In the genomic region with DNA sequence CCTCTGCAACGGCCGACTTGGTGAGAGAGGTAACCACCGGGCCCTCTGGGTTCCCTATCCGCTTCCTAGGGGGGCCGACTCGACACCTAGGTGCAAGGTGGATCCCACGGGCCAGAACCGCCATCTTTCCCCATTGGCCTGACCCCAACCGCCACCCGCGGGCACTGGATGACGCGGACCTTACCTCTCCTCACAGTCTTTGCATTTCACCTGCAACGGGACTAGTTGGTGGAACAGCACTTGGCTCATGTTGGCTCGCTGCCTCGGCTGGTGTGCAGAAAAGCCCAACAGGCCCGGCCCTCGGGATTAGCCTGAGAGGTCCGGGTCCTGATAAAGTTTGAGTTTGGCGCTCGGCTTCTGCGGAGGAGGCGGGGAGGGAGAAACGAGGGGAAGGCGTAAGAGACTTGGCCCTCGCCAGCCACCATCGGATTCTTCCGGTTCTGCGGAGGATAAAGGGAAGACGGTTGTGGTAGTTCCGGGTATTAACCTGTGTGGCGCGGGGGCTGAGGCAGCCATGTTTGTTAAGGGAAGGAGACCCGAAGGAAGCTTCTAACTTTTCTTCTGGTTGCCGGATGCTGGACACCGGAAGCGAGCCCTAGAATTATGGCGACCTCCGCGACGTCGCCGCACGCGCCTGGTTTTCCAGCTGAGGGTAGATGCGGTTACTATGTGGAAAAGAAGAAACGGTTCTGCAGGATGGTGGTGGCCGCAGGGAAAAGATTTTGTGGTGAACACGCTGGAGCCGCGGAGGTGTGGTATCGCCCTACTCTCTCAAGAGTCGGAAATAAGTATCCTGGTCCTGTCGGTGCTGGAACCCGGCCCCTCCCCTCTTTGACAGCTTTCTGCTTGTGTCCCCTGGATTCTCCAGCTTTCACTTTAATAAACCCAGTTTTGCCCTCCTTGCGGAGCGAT, we compare ENCODE assay signal across 1 cellular context.
A peak's percentile ranks its signal among the peaks of the same experiment; 100 is the strongest.
TF ChIP-seq lines count a peak whose summit lies in the region.

A gene with protein sequence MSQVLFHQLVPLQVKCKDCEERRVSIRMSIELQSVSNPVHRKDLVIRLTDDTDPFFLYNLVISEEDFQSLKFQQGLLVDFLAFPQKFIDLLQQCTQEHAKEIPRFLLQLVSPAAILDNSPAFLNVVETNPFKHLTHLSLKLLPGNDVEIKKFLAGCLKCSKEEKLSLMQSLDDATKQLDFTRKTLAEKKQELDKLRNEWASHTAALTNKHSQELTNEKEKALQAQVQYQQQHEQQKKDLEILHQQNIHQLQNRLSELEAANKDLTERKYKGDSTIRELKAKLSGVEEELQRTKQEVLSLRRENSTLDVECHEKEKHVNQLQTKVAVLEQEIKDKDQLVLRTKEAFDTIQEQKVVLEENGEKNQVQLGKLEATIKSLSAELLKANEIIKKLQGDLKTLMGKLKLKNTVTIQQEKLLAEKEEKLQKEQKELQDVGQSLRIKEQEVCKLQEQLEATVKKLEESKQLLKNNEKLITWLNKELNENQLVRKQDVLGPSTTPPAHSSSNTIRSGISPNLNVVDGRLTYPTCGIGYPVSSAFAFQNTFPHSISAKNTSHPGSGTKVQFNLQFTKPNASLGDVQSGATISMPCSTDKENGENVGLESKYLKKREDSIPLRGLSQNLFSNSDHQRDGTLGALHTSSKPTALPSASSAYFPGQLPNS (minus strand): TSS at position 365 of the 912 bp plus-strand sequence. CDS start 116 bp downstream, at position 249.
TSS of gene TRMT13 (plus strand) at position 598 of the 912 bp plus-strand sequence. CDS start at position 604, 6 bp downstream.

TF ChIP-seq in HepG2, 621 proteins besides CTCF, POLR2A, EP300 and RAD21 (continued from another document and continues in another):
- no peak; the same call in 1 of the 2 replicates for TF ChIP-seq ZNF503 (CRISPR knock-in tag; IDR thresholded peaks at IDR 0.05)
- TF ChIP-seq ZZZ3 (CRISPR knock-in tag; IDR thresholded peaks at IDR 0.05; ENCODE audit: borderline replicate concordance) = peak; percentile 77; the same call in 1 of the 2 replicates
- no peak for TF ChIP-seq RAD51 (IDR thresholded peaks at IDR 0.05; ENCODE audit: borderline replicate concordance)
- TF ChIP-seq NAIF1 (CRISPR knock-in tag; IDR thresholded peaks at IDR 0.05; ENCODE audit: borderline replicate concordance) = peak; percentile 53; the same call in 1 of the 2 replicates
- TF ChIP-seq, protein P1, sequence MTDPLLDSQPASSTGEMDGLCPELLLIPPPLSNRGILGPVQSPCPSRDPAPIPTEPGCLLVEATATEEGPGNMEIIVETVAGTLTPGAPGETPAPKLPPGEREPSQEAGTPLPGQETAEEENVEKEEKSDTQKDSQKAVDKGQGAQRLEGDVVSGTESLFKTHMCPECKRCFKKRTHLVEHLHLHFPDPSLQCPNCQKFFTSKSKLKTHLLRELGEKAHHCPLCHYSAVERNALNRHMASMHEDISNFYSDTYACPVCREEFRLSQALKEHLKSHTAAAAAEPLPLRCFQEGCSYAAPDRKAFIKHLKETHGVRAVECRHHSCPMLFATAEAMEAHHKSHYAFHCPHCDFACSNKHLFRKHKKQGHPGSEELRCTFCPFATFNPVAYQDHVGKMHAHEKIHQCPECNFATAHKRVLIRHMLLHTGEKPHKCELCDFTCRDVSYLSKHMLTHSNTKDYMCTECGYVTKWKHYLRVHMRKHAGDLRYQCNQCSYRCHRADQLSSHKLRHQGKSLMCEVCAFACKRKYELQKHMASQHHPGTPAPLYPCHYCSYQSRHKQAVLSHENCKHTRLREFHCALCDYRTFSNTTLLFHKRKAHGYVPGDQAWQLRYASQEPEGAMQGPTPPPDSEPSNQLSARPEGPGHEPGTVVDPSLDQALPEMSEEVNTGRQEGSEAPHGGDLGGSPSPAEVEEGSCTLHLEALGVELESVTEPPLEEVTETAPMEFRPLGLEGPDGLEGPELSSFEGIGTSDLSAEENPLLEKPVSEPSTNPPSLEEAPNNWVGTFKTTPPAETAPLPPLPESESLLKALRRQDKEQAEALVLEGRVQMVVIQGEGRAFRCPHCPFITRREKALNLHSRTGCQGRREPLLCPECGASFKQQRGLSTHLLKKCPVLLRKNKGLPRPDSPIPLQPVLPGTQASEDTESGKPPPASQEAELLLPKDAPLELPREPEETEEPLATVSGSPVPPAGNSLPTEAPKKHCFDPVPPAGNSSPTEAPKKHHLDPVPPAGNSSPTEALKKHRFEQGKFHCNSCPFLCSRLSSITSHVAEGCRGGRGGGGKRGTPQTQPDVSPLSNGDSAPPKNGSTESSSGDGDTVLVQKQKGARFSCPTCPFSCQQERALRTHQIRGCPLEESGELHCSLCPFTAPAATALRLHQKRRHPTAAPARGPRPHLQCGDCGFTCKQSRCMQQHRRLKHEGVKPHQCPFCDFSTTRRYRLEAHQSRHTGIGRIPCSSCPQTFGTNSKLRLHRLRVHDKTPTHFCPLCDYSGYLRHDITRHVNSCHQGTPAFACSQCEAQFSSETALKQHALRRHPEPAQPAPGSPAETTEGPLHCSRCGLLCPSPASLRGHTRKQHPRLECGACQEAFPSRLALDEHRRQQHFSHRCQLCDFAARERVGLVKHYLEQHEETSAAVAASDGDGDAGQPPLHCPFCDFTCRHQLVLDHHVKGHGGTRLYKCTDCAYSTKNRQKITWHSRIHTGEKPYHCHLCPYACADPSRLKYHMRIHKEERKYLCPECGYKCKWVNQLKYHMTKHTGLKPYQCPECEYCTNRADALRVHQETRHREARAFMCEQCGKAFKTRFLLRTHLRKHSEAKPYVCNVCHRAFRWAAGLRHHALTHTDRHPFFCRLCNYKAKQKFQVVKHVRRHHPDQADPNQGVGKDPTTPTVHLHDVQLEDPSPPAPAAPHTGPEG (CRISPR knock-in tag; IDR thresholded peaks at IDR 0.05) = peak; percentile 77; the same call in 1 of the 2 replicates
- TF ChIP-seq CHCHD3 (CRISPR knock-in tag; IDR thresholded peaks at IDR 0.05) = no peak
- TF ChIP-seq, protein P2, sequence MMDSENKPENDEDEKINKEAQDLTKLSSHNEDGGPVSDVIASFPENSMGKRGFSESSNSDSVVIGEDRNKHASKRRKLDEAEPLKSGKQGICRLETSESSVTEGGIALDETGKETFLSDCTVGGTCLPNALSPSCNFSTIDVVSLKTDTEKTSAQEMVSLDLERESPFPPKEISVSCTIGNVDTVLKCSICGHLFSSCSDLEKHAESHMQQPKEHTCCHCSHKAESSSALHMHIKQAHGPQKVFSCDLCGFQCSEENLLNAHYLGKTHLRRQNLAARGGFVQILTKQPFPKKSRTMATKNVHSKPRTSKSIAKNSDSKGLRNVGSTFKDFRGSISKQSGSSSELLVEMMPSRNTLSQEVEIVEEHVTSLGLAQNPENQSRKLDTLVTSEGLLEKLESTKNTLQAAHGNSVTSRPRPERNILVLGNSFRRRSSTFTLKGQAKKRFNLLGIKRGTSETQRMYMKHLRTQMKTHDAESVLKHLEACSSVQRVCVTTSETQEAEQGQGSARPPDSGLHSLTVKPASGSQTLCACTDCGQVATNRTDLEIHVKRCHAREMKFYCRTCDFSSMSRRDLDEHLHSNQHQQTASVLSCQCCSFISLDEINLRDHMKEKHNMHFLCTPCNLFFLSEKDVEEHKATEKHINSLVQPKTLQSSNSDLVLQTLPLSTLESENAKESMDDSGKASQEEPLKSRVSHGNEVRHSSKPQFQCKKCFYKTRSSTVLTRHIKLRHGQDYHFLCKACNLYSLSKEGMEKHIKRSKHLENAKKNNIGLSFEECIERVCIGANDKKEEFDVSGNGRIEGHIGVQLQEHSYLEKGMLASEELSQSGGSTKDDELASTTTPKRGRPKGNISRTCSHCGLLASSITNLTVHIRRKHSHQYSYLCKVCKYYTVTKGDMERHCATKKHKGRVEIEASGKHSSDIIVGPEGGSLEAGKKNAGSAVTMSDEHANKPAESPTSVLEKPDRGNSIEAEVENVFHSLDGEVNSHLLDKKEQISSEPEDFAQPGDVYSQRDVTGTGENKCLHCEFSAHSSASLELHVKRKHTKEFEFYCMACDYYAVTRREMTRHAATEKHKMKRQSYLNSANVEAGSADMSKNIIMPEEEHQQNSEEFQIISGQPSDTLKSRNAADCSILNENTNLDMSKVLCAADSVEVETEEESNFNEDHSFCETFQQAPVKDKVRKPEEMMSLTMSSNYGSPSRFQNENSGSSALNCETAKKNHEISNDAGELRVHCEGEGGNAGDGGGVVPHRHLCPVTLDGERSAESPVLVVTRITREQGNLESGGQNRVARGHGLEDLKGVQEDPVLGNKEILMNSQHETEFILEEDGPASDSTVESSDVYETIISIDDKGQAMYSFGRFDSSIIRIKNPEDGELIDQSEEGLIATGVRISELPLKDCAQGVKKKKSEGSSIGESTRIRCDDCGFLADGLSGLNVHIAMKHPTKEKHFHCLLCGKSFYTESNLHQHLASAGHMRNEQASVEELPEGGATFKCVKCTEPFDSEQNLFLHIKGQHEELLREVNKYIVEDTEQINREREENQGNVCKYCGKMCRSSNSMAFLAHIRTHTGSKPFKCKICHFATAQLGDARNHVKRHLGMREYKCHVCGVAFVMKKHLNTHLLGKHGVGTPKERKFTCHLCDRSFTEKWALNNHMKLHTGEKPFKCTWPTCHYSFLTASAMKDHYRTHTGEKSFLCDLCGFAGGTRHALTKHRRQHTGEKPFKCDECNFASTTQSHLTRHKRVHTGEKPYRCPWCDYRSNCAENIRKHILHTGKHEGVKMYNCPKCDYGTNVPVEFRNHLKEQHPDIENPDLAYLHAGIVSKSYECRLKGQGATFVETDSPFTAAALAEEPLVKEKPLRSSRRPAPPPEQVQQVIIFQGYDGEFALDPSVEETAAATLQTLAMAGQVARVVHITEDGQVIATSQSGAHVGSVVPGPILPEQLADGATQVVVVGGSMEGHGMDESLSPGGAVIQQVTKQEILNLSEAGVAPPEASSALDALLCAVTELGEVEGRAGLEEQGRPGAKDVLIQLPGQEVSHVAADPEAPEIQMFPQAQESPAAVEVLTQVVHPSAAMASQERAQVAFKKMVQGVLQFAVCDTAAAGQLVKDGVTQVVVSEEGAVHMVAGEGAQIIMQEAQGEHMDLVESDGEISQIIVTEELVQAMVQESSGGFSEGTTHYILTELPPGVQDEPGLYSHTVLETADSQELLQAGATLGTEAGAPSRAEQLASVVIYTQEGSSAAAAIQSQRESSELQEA (CRISPR knock-in tag; IDR thresholded peaks at IDR 0.05; ENCODE audit: not compliant biosample characterization) = peak; percentile 84
- peak; percentile 7; the same call in 1 of the 2 replicates for TF ChIP-seq STAG1 (CRISPR knock-in tag; IDR thresholded peaks at IDR 0.05)
- TF ChIP-seq SATB2 (CRISPR knock-in tag; IDR thresholded peaks at IDR 0.05) = 0 out of 2 replicates have a peak, but pooled peaks have one; percentile 40
- peak; percentile 76; the same call in 1 of the 2 replicates for TF ChIP-seq NRL (CRISPR knock-in tag; IDR thresholded peaks at IDR 0.05; ENCODE audit: borderline replicate concordance)
- peak; percentile 84; the same call in 1 of the 2 replicates for TF ChIP-seq ZNF746 (CRISPR knock-in tag; IDR thresholded peaks at IDR 0.05)
- TF ChIP-seq SMAD1 (CRISPR knock-in tag; IDR thresholded peaks at IDR 0.05; ENCODE audit: borderline replicate concordance, low read depth) = peak; percentile 96; the same call in 1 of the 2 replicates
- TF ChIP-seq KAT2B (IDR thresholded peaks at IDR 0.05; ENCODE audit: borderline replicate concordance, low read depth, low read length) = no peak
- TF ChIP-seq, protein P3, sequence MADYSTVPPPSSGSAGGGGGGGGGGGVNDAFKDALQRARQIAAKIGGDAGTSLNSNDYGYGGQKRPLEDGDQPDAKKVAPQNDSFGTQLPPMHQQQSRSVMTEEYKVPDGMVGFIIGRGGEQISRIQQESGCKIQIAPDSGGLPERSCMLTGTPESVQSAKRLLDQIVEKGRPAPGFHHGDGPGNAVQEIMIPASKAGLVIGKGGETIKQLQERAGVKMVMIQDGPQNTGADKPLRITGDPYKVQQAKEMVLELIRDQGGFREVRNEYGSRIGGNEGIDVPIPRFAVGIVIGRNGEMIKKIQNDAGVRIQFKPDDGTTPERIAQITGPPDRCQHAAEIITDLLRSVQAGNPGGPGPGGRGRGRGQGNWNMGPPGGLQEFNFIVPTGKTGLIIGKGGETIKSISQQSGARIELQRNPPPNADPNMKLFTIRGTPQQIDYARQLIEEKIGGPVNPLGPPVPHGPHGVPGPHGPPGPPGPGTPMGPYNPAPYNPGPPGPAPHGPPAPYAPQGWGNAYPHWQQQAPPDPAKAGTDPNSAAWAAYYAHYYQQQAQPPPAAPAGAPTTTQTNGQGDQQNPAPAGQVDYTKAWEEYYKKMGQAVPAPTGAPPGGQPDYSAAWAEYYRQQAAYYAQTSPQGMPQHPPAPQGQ (CRISPR knock-in tag; IDR thresholded peaks at IDR 0.05; ENCODE audit: borderline replicate concordance) = no peak; the same call in 1 of the 2 replicates
- TF ChIP-seq ZNF10 (CRISPR knock-in tag; IDR thresholded peaks at IDR 0.05; ENCODE audit: borderline replicate concordance, low read depth) = no peak
- no peak for TF ChIP-seq MTF1 (CRISPR knock-in tag; IDR thresholded peaks at IDR 0.05)
- no peak for TF ChIP-seq SOX6 (IDR thresholded peaks at IDR 0.05)
- TF ChIP-seq SOX6 (CRISPR knock-in tag; IDR thresholded peaks at IDR 0.05) = peak; percentile 46; the same call in 1 of the 2 replicates
- no peak for TF ChIP-seq DR1 (CRISPR knock-in tag; IDR thresholded peaks at IDR 0.05)
- peak; percentile 99 for TF ChIP-seq IRF2 (CRISPR knock-in tag; IDR thresholded peaks at IDR 0.05)
- TF ChIP-seq ZNF101 (CRISPR knock-in tag; IDR thresholded peaks at IDR 0.05; ENCODE audit: borderline replicate concordance, low read depth) = 0 out of 2 replicates have a peak, but pooled peaks have one; percentile 52
- TF ChIP-seq, protein P4, sequence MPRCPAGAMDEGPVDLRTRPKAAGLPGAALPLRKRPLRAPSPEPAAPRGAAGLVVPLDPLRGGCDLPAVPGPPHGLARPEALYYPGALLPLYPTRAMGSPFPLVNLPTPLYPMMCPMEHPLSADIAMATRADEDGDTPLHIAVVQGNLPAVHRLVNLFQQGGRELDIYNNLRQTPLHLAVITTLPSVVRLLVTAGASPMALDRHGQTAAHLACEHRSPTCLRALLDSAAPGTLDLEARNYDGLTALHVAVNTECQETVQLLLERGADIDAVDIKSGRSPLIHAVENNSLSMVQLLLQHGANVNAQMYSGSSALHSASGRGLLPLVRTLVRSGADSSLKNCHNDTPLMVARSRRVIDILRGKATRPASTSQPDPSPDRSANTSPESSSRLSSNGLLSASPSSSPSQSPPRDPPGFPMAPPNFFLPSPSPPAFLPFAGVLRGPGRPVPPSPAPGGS (CRISPR knock-in tag; IDR thresholded peaks at IDR 0.05) = peak; percentile 70; the same call in 1 of the 2 replicates
- TF ChIP-seq ZFP90 (CRISPR knock-in tag; IDR thresholded peaks at IDR 0.05; ENCODE audit: borderline replicate concordance) = peak; percentile 86
- no peak for TF ChIP-seq TEAD3 (CRISPR knock-in tag; optimal IDR thresholded peaks at IDR 0.05; ENCODE audit: borderline replicate concordance)
- TF ChIP-seq MAZ (IDR thresholded peaks at IDR 0.05; ENCODE audit: borderline replicate concordance, low read depth, low read length) = peak; percentile 86
- TF ChIP-seq MAZ (CRISPR knock-in tag; IDR thresholded peaks at IDR 0.05; ENCODE audit: low read depth) = peak; percentile 91
- TF ChIP-seq PAF1 (CRISPR knock-in tag; IDR thresholded peaks at IDR 0.05) = no peak
